In the genomic region with DNA sequence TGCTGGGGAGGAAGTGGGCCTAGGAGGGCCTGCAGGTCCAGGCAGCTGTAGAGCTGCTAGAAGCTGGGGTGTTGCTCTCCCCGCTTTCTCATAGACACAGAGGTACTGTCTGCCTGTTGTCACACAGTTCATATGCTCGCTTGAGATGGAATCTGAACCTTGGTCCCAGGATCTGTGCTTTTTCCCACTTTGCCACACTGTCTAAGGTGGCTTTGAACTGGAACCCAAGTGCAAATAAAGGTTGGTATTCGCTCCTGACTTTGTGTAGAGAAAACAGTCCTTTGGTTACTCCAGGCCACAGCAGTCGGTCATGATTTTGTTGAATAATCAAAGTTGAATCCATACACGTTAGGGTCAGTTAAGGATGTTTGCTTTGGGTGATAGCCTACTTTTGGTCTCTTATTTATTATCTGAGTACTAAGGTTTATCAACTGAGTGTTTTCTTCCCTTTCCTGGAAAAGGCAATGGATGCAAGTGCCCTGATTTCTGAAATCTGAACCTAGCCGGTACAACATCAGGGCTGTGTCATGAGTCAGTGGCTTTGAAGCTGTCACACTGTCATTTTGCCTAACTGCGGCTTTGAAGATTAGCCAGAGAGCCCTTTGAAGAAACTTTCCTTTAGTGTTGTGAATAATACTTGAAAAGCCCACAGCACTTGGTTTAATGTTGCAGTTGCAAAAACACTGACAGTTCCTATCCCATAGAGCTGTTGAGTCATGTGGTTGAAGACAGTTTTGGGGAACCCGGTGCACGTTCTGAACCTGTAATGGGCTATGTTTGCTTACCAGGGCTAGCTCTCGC, we compare ENCODE assay signal across 9 cellular contexts. TPM values are rescaled to one million over a fixed set of nuclear protein-coding genes. Genes with fewer than 3 reads are reported as not detected.
DNase-seq lines count a peak whose midpoint lies in the region; FAIRE-seq and TF ChIP-seq lines count a peak whose summit lies in the region.
"Had no signal": no experiment of that assay in that cellular context is flagged by ENCODE, and none has a peak within 500 bp of the region (broad histone marks: within the 10 kb centered on the region; RNA-seq: fewer than 3 reads in every experiment).

No MANE protein-coding gene starts in this region.

- DNase-seq in CD8-positive, alpha-beta memory T cell = peak in 2 of 5 donors; percentile 25 to 43
- peak in 3 of 5 experiments; percentile 13 to 53 (median 14) for DNase-seq in T-helper 2 cell
- no peak for DNase-seq in dorsolateral prefrontal cortex
- DNase-seq in neural progenitor cell (ENCODE audit: low spot score) = no peak
- DNase-seq in cerebellum (ENCODE audit: low spot score) = no peak
- no peak for DNase-seq in small intestine
- no peak for DNase-seq in DMS53 (lab: John Stamatoyannopoulos, UW)
- DNase-seq in UCSD-AML1 (lab: John Stamatoyannopoulos, UW; ENCODE audit: unreplicated experiment) = no peak
- DNase-seq: glutamatergic neuron had no signal

- CTCF ChIA-PET in CD8-positive, alpha-beta memory T cell (lab: Charles Lee) = no interaction called here

- no peak overlapping the region for H3K9ac ChIP-seq in neural progenitor cell

- H3K4me3 Mint-ChIP-seq in CD8-positive, alpha-beta memory T cell = peak overlapping the region in 1 of 7 donors; percentile 49
- no peak overlapping the region for H3K4me3 Mint-ChIP-seq in neural progenitor cell

- H3K4me1 ChIP-seq in CD8-positive, alpha-beta memory T cell (ENCODE audit: insufficient read depth, low read length) = no peaks in the 10 kb centered on the region
- H3K4me1 ChIP-seq in neural progenitor cell (peaks cover 5% of the 10 kb centered on the region), small intestine (ENCODE audit: control insufficient read depth in 2 of 2, insufficient read depth in 1 of 2, low read depth in 1 of 2, low read length in 1 of 2) (no peaks in the 10 kb centered on the region)

- no peaks in the 10 kb centered on the region for H3K36me3 ChIP-seq in CD8-positive, alpha-beta memory T cell (ENCODE audit: insufficient read depth, low read length)
- no peaks in the 10 kb centered on the region for H3K36me3 ChIP-seq in neural progenitor cell
- peaks cover 2 to 3% of the 10 kb centered on the region in 2 donors for H3K36me3 ChIP-seq in small intestine (ENCODE audit: control insufficient read depth in 2 of 2, insufficient read depth in 2 of 2, low read length in 2 of 2)

- H3K27me3 Mint-ChIP-seq in CD8-positive, alpha-beta memory T cell = peaks cover 0 to 2% of the 10 kb centered on the region in 2 donors
- H3K27me3 Mint-ChIP-seq in neural progenitor cell (ENCODE audit: insufficient read depth, low read depth) = peaks cover 5% of the 10 kb centered on the region

- no peak overlapping the region for H3K4me3 ChIP-seq in CD8-positive, alpha-beta memory T cell (ENCODE audit: low read length)
- H3K4me3 ChIP-seq in dorsolateral prefrontal cortex (no peak overlapping the region), neural progenitor cell (no peak overlapping the region), small intestine (ENCODE audit: low read depth in 1 of 2, low read length in 2 of 2) (no peak overlapping the region)

- intact Hi-C loops in dorsolateral prefrontal cortex (cut with DNase I) = no loop called here

- no peaks in the 10 kb centered on the region for H3K9me3 ChIP-seq in CD8-positive, alpha-beta memory T cell (ENCODE audit: low read length)
- no peaks in the 10 kb centered on the region for H3K9me3 ChIP-seq in neural progenitor cell (ENCODE audit: low read depth)
- H3K9me3 ChIP-seq in small intestine (ENCODE audit: control insufficient read depth, low read depth) = no peaks in the 10 kb centered on the region

- H2AFZ ChIP-seq in neural progenitor cell (replicated peaks) = no peak overlapping the region

- WGBS in small intestine, 3 donors = 71 to 75% (median 73%) methylated on average over 10 of the region's 10 CpGs

- H3K4me2 ChIP-seq in neural progenitor cell = no peak overlapping the region

- POLR2A ChIA-PET in CD8-positive, alpha-beta memory T cell (lab: Charles Lee) = no interaction called here

- H3K9me3 Mint-ChIP-seq in CD8-positive, alpha-beta memory T cell = no peaks in the 10 kb centered on the region
- no peaks in the 10 kb centered on the region for H3K9me3 Mint-ChIP-seq in neural progenitor cell

- TF ChIP-seq CTCF in dorsolateral prefrontal cortex (IDR thresholded peaks at IDR 0.05 in 54 of 56, conservative IDR thresholded peaks at IDR 0.05 in 2 of 56; ENCODE audit: low read depth in 1 of 56, partially characterized antibody in 56 of 56) (no peak), neural progenitor cell (IDR thresholded peaks at IDR 0.05) (no peak)

- H3F3A ChIP-seq in neural progenitor cell (ENCODE audit: low read depth) = no peaks in the 10 kb centered on the region

- peaks cover 0 to 70% (median 29%) of the 10 kb centered on the region in 3 donors for H3K36me3 Mint-ChIP-seq in CD8-positive, alpha-beta memory T cell
- peaks cover 16% of the 10 kb centered on the region for H3K36me3 Mint-ChIP-seq in neural progenitor cell

- H4K20me1 ChIP-seq in neural progenitor cell (ENCODE audit: low read depth) = no peaks in the 10 kb centered on the region

- H3K4me1 Mint-ChIP-seq in CD8-positive, alpha-beta memory T cell = peaks cover 5 to 8% (median 7%) of the 10 kb centered on the region in 3 donors
- peaks cover 9% of the 10 kb centered on the region for H3K4me1 Mint-ChIP-seq in neural progenitor cell

- no peak for FAIRE-seq in small intestine (lab: Jason Lieb, UNC)

- no peak overlapping the region for H3K27ac ChIP-seq in CD8-positive, alpha-beta memory T cell (ENCODE audit: low read depth, low read length)
- H3K27ac ChIP-seq in dorsolateral prefrontal cortex (peak overlapping the region in 51 of 59 donors; percentile 3 to 87 (median 58)), neural progenitor cell (no peak overlapping the region), small intestine (ENCODE audit: low read depth in 1 of 2, low read length in 1 of 2) (no peak overlapping the region)

- H3K79me2 ChIP-seq in neural progenitor cell (ENCODE audit: low read depth) = no peaks in the 10 kb centered on the region

- H3K27me3 ChIP-seq in CD8-positive, alpha-beta memory T cell (ENCODE audit: insufficient read depth, low read length, poor library complexity, severe bottlenecking) = no peaks in the 10 kb centered on the region
- no peaks in the 10 kb centered on the region for H3K27me3 ChIP-seq in dorsolateral prefrontal cortex
- no peaks in the 10 kb centered on the region for H3K27me3 ChIP-seq in neural progenitor cell
- no peaks in the 10 kb centered on the region for H3K27me3 ChIP-seq in small intestine (ENCODE audit: control insufficient read depth in 2 of 2, insufficient read depth in 2 of 2, low read length in 2 of 2)

- peak overlapping the region in 5 of 8 donors; percentile 23 to 88 (median 77) for H3K27ac Mint-ChIP-seq in CD8-positive, alpha-beta memory T cell
- peak overlapping the region; percentile 96 for H3K27ac Mint-ChIP-seq in neural progenitor cell

RNA-seq across cellular contexts. Expression of gene HABP4, which starts 41.3 kb away (rescaled TPM):
- total RNA-seq in CD8-positive, alpha-beta memory T cell = 10 to 100 TPM; 20.4 to 21.0 TPM
- 24.1 TPM for polyA plus RNA-seq in CD8-positive, alpha-beta memory T cell
- total RNA-seq in dorsolateral prefrontal cortex = 100 to 1,000 TPM in 42 of 120 experiments, 10 to 100 TPM in 78; 55.7 to 140 (median 94.3) TPM
- total RNA-seq in neural progenitor cell (ENCODE audit: low replicate concordance) = 11.3 and 12.3 TPM in 2 replicates
- 7.2 TPM for total RNA-seq in cerebellum
- 1 to 10 TPM; 1.1 to 7.9 (median 4.1) TPM for polyA plus RNA-seq in small intestine

Comparison
In these comparisons a context has a peak if more than half of its experiments do, and no peak if none do; other contexts are left out.
1. DNase-seq: peak in T-helper 2 cell (3 of 5); none in dorsolateral prefrontal cortex (0 of 10), neural progenitor cell (single experiment), cerebellum (single experiment), small intestine (single experiment), DMS53 (single experiment) and UCSD-AML1 (single experiment).
2. H3K27ac ChIP-seq: peak in dorsolateral prefrontal cortex (51 of 59); none in CD8-positive, alpha-beta memory T cell (single experiment), neural progenitor cell (single experiment) and small intestine (0 of 2).